In the genomic region with DNA sequence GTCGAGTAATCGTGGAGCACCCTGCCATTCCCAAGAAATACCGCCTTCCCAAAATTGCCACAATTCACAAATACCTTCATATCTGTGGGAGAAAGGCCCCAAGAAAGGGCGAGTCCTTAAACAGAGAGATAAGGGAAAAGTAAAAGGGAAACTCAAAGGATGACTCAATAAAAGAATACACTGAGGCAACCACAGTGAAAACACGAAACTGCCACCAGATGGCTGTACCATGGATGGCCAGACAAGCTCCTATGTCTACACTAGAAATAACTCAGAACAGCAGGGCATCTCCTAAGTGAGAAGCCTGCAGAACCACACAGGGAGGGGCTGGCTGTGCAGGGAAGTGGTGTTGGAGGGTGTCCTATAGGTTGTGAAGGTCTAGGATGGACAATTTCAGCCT, we compare ENCODE assay signal across 9 cellular contexts. TPM values are rescaled to one million over a fixed set of nuclear protein-coding genes. Genes with fewer than 3 reads are reported as not detected.
DNase-seq lines count a peak whose midpoint lies in the region; ATAC-seq lines count a peak whose summit lies in the region.
"Had no signal": no experiment of that assay in that cellular context is flagged by ENCODE, and none has a peak within 500 bp of the region (broad histone marks: within the 10 kb centered on the region; RNA-seq: fewer than 3 reads in every experiment).

No MANE protein-coding gene starts in this region.

- ATAC-seq in HG02840 (IDR thresholded peaks at IDR 0.05; ENCODE audit: low FRiP score, unreplicated experiment), result peak; percentile 84
- ATAC-seq in stimulated activated naive CD8-positive, alpha-beta T cell treated with anti-CD3 and anti-CD28 coated beads, Interleukin-15, Interleukin-2, amounts not matched to agents 100 U/mL and 50 U/mL, for 24 hours, result peak; percentile 71
- ATAC-seq: psoas muscle had no signal

- DNase-seq in stimulated activated CD4-positive, alpha-beta T cell treated with anti-CD3 and anti-CD28 coated beads, Interleukin-15, amount 100 ng/mL, for 48 hours (ENCODE audit: low read depth in 2 of 2), result peak; percentile 6
- DNase-seq in stimulated activated CD4-positive, alpha-beta T cell treated with anti-CD3 and anti-CD28 coated beads, Interleukin-4, amount 100 ng/mL, for 4 hours, result no peak
- DNase-seq in SKM-1 (lab: John Stamatoyannopoulos, UW; ENCODE audit: unreplicated experiment), result peak; percentile 4
- peak; percentile 5 for DNase-seq in stimulated activated naive CD8-positive, alpha-beta T cell treated with anti-CD3 and anti-CD28 coated beads, Interleukin-15, Interleukin-2, amounts not matched to agents 100 U/mL and 50 U/mL, for 24 hours
- no peak for DNase-seq in Kasumi-1 (lab: John Stamatoyannopoulos, UW)
- no peak for DNase-seq in ureter (ENCODE audit: low spot score)
- DNase-seq in DMS153 (lab: John Stamatoyannopoulos, UW), result no peak
- DNase-seq: psoas muscle had no signal

RNA-seq across cellular contexts. Expression of a gene that starts 25.0 kb away (rescaled TPM):
- total RNA-seq in ureter, result 51.2 TPM

Comparison
In these comparisons a context has a peak if more than half of its experiments do, and no peak if none do; other contexts are left out.
1. DNase-seq: peak in stimulated activated CD4-positive, alpha-beta T cell treated with anti-CD3 and anti-CD28 coated beads, Interleukin-15, amount 100 ng/mL, for 48 hours (2 of 2), SKM-1 (single experiment) and stimulated activated naive CD8-positive, alpha-beta T cell treated with anti-CD3 and anti-CD28 coated beads, Interleukin-15, Interleukin-2, amounts not matched to agents 100 U/mL and 50 U/mL, for 24 hours (single experiment); none in stimulated activated CD4-positive, alpha-beta T cell treated with anti-CD3 and anti-CD28 coated beads, Interleukin-4, amount 100 ng/mL, for 4 hours (0 of 2), Kasumi-1 (0 of 2), ureter (single experiment) and DMS153 (single experiment).